In genomic region chr12:108360487-108360886, GRCh38 we compare ENCODE assay signal across 13 cellular contexts. TPM values are rescaled to one million over a fixed set of nuclear protein-coding genes. Genes with fewer than 3 reads are reported as not detected.
A peak's percentile ranks its signal among the peaks of the same experiment; 100 is the strongest.
DNase-seq lines count a peak whose midpoint lies in the region; ATAC-seq lines count a peak whose summit lies in the region.
"Had no signal": no experiment of that assay in that cellular context is flagged by ENCODE, and none has a peak within 500 bp of the region (broad histone marks: within the 10 kb centered on the region; RNA-seq: fewer than 3 reads in every experiment).

No MANE protein-coding gene starts in this region.

- H3K9ac ChIP-seq in adipocyte (ENCODE audit: low read length): no peak overlapping the region

- peak; percentile 22 for DNase-seq in adipocyte (ENCODE audit: low read depth)
- peak; percentile 16 for DNase-seq in renal cortical epithelial cell (ENCODE audit: low read depth)
- no peak for DNase-seq in iPS-NIHi11 (ENCODE audit: low spot score)
- no peak for DNase-seq in Right ventricle myocardium superior
- no peak for DNase-seq in DMS114 treated with DMSO at 0.1 percent for 48 hours (lab: John Stamatoyannopoulos, UW; ENCODE audit: unreplicated experiment)
- DNase-seq: activated CD4-positive, alpha-beta T cell treated with anti-CD3 and anti-CD28 coated beads, Interleukin-2, amount 50 U/mL, for 1 hour; activated naive CD8-positive, alpha-beta T cell treated with anti-CD3 and anti-CD28 coated beads, Interleukin-2, amount 50 U/mL, for 24 hours; NCI-H187 treated with DMSO at 0.1 percent for 48 hours had no signal

- H3K36me3 ChIP-seq in adipocyte (ENCODE audit: control insufficient read depth, insufficient read depth, low read length, severe bottlenecking): no peaks in the 10 kb centered on the region
- H3K36me3 ChIP-seq: prostate gland had no signal

- peaks cover 18% of the 10 kb centered on the region for H3K27me3 ChIP-seq in adipocyte (replicated peaks; ENCODE audit: control insufficient read depth, insufficient read depth, low read length)

- intact Hi-C loops in Right ventricle myocardium superior (cut with DNase I): no loop called here

- no peaks in the 10 kb centered on the region for H3K9me3 ChIP-seq in adipocyte (ENCODE audit: control insufficient read depth, low read length)
- H3K9me3 ChIP-seq: prostate gland had no signal

- no peak overlapping the region for H3K4me3 ChIP-seq in adipocyte (ENCODE audit: low read length)
- H3K4me3 ChIP-seq: prostate gland had no signal

- ATAC-seq in GM18868 (IDR thresholded peaks at IDR 0.05; ENCODE audit: unreplicated experiment) (peak; percentile 79), HG02884 (IDR thresholded peaks at IDR 0.05; ENCODE audit: unreplicated experiment) (peak; percentile 64), Right ventricle myocardium superior (ENCODE audit: poor library complexity) (no peak), HG02973 (IDR thresholded peaks at IDR 0.05; ENCODE audit: unreplicated experiment) (no peak)
- ATAC-seq: activated naive CD8-positive, alpha-beta T cell treated with anti-CD3 and anti-CD28 coated beads, Interleukin-2, amount 50 U/mL, for 24 hours had no signal

- H3K4me1 ChIP-seq in adipocyte (ENCODE audit: control insufficient read depth, insufficient read depth, low read length): peaks cover 2% of the 10 kb centered on the region
- H3K4me1 ChIP-seq: prostate gland had no signal

RNA-seq across cellular contexts. Expression of gene CMKLR1, which starts 21.4 kb away (rescaled TPM):
- total RNA-seq in renal cortical epithelial cell (not detected in 2 replicates), Right ventricle myocardium superior (7.2 TPM)
- total RNA-seq: lung microvascular endothelial cell had no signal

Comparison
In these comparisons a context has a peak if more than half of its experiments do, and no peak if none do; other contexts are left out.
1. ATAC-seq: peak in GM18868 (single experiment) and HG02884 (single experiment); none in Right ventricle myocardium superior (single experiment) and HG02973 (single experiment).
2. DNase-seq: peak in adipocyte (single experiment) and renal cortical epithelial cell (single experiment); none in iPS-NIHi11 (single experiment), Right ventricle myocardium superior (single experiment) and DMS114 treated with DMSO at 0.1 percent for 48 hours (single experiment).